Comparison of ENCODE assay signal across 8 cellular contexts in genomic region chr16:1770328-1771071, GRCh38. TPM values are rescaled to one million over a fixed set of nuclear protein-coding genes. Genes with fewer than 3 reads are reported as not detected.
DNase-seq lines count a peak whose midpoint lies in the region; ATAC-seq and TF ChIP-seq lines count a peak whose summit lies in the region.

No MANE protein-coding gene starts in this region.

- TF ChIP-seq EP300 in esophagus muscularis mucosa (IDR thresholded peaks at IDR 0.05): no peak
- TF ChIP-seq EP300 in suprapubic skin (IDR thresholded peaks at IDR 0.05): no peak

- H3K9me3 ChIP-seq in esophagus muscularis mucosa: no peaks in the 10 kb centered on the region
- no peaks in the 10 kb centered on the region for H3K9me3 ChIP-seq in muscle layer of duodenum (ENCODE audit: control insufficient read depth in 1 of 2, low read length in 2 of 2)
- no peaks in the 10 kb centered on the region for H3K9me3 ChIP-seq in suprapubic skin

- TF ChIP-seq CTCF in esophagus muscularis mucosa (IDR thresholded peaks at IDR 0.05): no peak
- no peak for TF ChIP-seq CTCF in suprapubic skin (IDR thresholded peaks at IDR 0.05)

- H3K27me3 ChIP-seq in esophagus muscularis mucosa (no peaks in the 10 kb centered on the region), muscle layer of duodenum (ENCODE audit: low read depth, low read length) (no peaks in the 10 kb centered on the region), suprapubic skin (no peaks in the 10 kb centered on the region)

- H3K4me1 ChIP-seq in esophagus muscularis mucosa (peaks cover 36 to 59% (median 54%) of the 10 kb centered on the region in 4 donors), muscle layer of duodenum (ENCODE audit: control insufficient read depth in 1 of 2, insufficient read depth in 2 of 2, low read length in 2 of 2) (peaks cover 2 to 43% of the 10 kb centered on the region in 2 donors), suprapubic skin (peaks cover 47% of the 10 kb centered on the region)

- TF ChIP-seq POLR2A in esophagus muscularis mucosa (IDR thresholded peaks at IDR 0.05; ENCODE audit: low read depth): peak; percentile 9
- TF ChIP-seq POLR2A in suprapubic skin (IDR thresholded peaks at IDR 0.05): peak in 1 of 2 donors; percentile 23

- H3K36me3 ChIP-seq in esophagus muscularis mucosa (peaks cover 33 to 51% (median 50%) of the 10 kb centered on the region in 4 donors), muscle layer of duodenum (ENCODE audit: control insufficient read depth in 1 of 2, insufficient read depth in 2 of 2, low read length in 2 of 2) (peaks cover 0 to 46% of the 10 kb centered on the region in 2 donors), suprapubic skin (peaks cover 38% of the 10 kb centered on the region)

- H3K27ac ChIP-seq in esophagus muscularis mucosa (replicated peaks in 1 of 4) (peak overlapping the region; percentile 87 to 95 (median 90)), muscle layer of duodenum (ENCODE audit: low read length) (no peak overlapping the region), suprapubic skin (peak overlapping the region; percentile 94)

- intact Hi-C loops in esophagus muscularis mucosa (cut with DNase I): loop anchor here (5.0 kb wide), 2 partner anchors 63 to 158 kb away; partner anchors contain the start of genes CRAMP1, IFT140 and MAPK8IP3

- ATAC-seq in HG03175 (IDR thresholded peaks at IDR 0.05; ENCODE audit: unreplicated experiment): no peak

- 9% methylated on average over 21 of the region's 69 CpGs for WGBS in esophagus muscularis mucosa
- 16% methylated on average over 18 of the region's 69 CpGs for WGBS in suprapubic skin

- H3K4me3 ChIP-seq in esophagus muscularis mucosa: peak overlapping the region; percentile 72 to 100 (median 88)
- H3K4me3 ChIP-seq in muscle layer of duodenum (ENCODE audit: low read depth in 1 of 2, low read length in 2 of 2): peak overlapping the region; percentile 74 to 99
- peak overlapping the region; percentile 92 for H3K4me3 ChIP-seq in suprapubic skin

- peak; percentile 45 for DNase-seq in EL
- peak; percentile 93 for DNase-seq in NCI-H2196 (lab: John Stamatoyannopoulos, UW; ENCODE audit: unreplicated experiment)
- peak; percentile 46 for DNase-seq in activated T-cell treated with anti-CD3 and anti-CD28 coated beads for 48 hours (ENCODE audit: low read depth)
- no peak for DNase-seq in esophagus muscularis mucosa (ENCODE audit: extremely low spot score)
- DNase-seq in suprapubic skin (ENCODE audit: low spot score in 2 of 2): no peak
- no peak for DNase-seq in NAMALWA (ENCODE audit: low spot score)

RNA-seq across cellular contexts. Expression of gene NME3, which starts 0.8 kb away (rescaled TPM):
- total RNA-seq in esophagus muscularis mucosa (100 to 1,000 TPM in 1 of 4 donors, 10 to 100 TPM in 3; 64.8 to 101 (median 83.7) TPM), suprapubic skin (100 to 1,000 TPM in 3 of 4 donors, 10 to 100 TPM in 1; 76.9 to 115 (median 103) TPM)

RNA-seq across cellular contexts. Expression of gene EME2, which starts 2.1 kb away (rescaled TPM):
- 10 to 100 TPM in 1 of 4 donors, 1 to 10 TPM in 3; 5.5 to 10.4 (median 6.5) TPM for total RNA-seq in esophagus muscularis mucosa
- 10 to 100 TPM in 2 of 4 donors, 1 to 10 TPM in 2; 9.8 to 26.3 (median 15.1) TPM for total RNA-seq in suprapubic skin

RNA-seq across cellular contexts. Expression of gene MRPS34, which starts 2.4 kb away (rescaled TPM):
- total RNA-seq in esophagus muscularis mucosa (10 to 100 TPM; 47.1 to 75.2 (median 64.2) TPM), suprapubic skin (10 to 100 TPM; 46.8 to 74.3 (median 64.9) TPM)

RNA-seq across cellular contexts. Expression of gene SPSB3, which starts 11.9 kb away (rescaled TPM):
- total RNA-seq in esophagus muscularis mucosa (100 to 1,000 TPM in 1 of 4 donors, 10 to 100 TPM in 3; 69.1 to 101 (median 78.6) TPM), suprapubic skin (100 to 1,000 TPM; 124 to 205 (median 156) TPM)

RNA-seq across cellular contexts. Expression of gene NUBP2, which starts 12.3 kb away (rescaled TPM):
- 10 to 100 TPM; 82.7 to 93.8 (median 87.6) TPM for total RNA-seq in esophagus muscularis mucosa
- total RNA-seq in suprapubic skin: 100 to 1,000 TPM in 1 of 4 donors, 10 to 100 TPM in 3; 55.4 to 115 (median 90.8) TPM

Comparison
In these comparisons a context has a peak if more than half of its experiments do, and no peak if none do; other contexts are left out.
1. DNase-seq: peak in EL (single experiment), NCI-H2196 (single experiment) and activated T-cell treated with anti-CD3 and anti-CD28 coated beads for 48 hours (single experiment); none in esophagus muscularis mucosa (single experiment), suprapubic skin (0 of 2) and NAMALWA (single experiment).
2. Peak in every context shown above with its lines, with median percentiles within 50 percentile points of each other: H3K4me3 ChIP-seq.